1 cellular context compared by ENCODE assay signal in genomic region chr10:46096909-46097575, GRCh38.
TF ChIP-seq lines count a peak whose summit lies in the region.

No MANE protein-coding gene starts in this region.

TF ChIP-seq in IMR-90, 13 proteins besides CTCF, POLR2A, EP300 and RAD21:
- no peak for TF ChIP-seq MXI1 (IDR thresholded peaks at IDR 0.05; ENCODE audit: borderline replicate concordance, low read depth, low read length)
- no peak for TF ChIP-seq NFE2L2 (IDR thresholded peaks at IDR 0.05; ENCODE audit: low read depth, low read length)
- TF ChIP-seq CHD1 (IDR thresholded peaks at IDR 0.05; ENCODE audit: low read depth, low read length), result no peak
- TF ChIP-seq ELK1 (IDR thresholded peaks at IDR 0.05; ENCODE audit: borderline replicate concordance, low read depth, low read length), result no peak
- TF ChIP-seq MAZ (IDR thresholded peaks at IDR 0.05; ENCODE audit: borderline replicate concordance, low read depth, low read length), result no peak
- no peak for TF ChIP-seq RFX5 (IDR thresholded peaks at IDR 0.05; ENCODE audit: low read depth, low read length)
- TF ChIP-seq MAFK (IDR thresholded peaks at IDR 0.05; ENCODE audit: low read depth, low read length), result no peak
- no peak for TF ChIP-seq USF2 (IDR thresholded peaks at IDR 0.05; ENCODE audit: low read depth, low read length)
- no peak for TF ChIP-seq CEBPB (IDR thresholded peaks at IDR 0.05; ENCODE audit: low read depth, low read length)
- TF ChIP-seq BHLHE40 (IDR thresholded peaks at IDR 0.05; ENCODE audit: low read depth, low read length), result no peak
- TF ChIP-seq RCOR1 (IDR thresholded peaks at IDR 0.05; ENCODE audit: insufficient replicate concordance, low read length), result no peak
- no peak for TF ChIP-seq FOS (IDR thresholded peaks at IDR 0.05; ENCODE audit: low read depth, low read length)
- TF ChIP-seq SMC3 (IDR thresholded peaks at IDR 0.05; ENCODE audit: low read depth, low read length), result no peak
TF ChIP-seq in IMR-90: peak in this region for 0.
